In the genomic region with DNA sequence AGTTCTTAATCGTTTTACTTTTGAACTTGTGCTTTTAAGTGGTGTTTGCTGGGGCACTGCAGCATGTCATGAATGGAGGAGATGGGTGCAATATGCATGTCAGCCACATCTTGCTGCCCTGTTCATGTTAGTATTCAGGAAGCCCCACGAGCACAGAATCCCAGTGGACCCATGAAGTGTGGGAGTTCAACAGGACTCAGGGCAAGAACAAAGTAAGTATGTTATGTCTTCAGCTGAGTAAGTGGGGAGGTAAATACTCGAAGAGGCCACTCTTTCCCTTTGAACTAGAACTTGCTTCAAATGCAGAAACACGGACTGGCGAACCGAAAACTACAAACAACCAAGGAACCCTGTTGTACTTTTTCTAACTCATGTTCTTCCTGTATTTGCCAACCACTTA, we compare ENCODE assay signal across 24 cellular contexts. TPM values are rescaled to one million over a fixed set of nuclear protein-coding genes. Genes with fewer than 3 reads are reported as not detected.
DNase-seq lines count a peak whose midpoint lies in the region; ATAC-seq and TF ChIP-seq lines count a peak whose summit lies in the region.
"Had no signal": no experiment of that assay in that cellular context is flagged by ENCODE, and none has a peak within 500 bp of the region (broad histone marks: within the 10 kb centered on the region; RNA-seq: fewer than 3 reads in every experiment).

No MANE protein-coding gene starts in this region.

- no peaks in the 10 kb centered on the region for H3K9me3 Mint-ChIP-seq in stimulated activated memory B cell treated with anti-CD40 and anti-IgM and Interleukin-4, amounts not matched to agents 10 μg/mL and 1 μg/mL and 100 μg/mL, for 72 hours
- H3K9me3 Mint-ChIP-seq: CD4-positive, CD25-positive, alpha-beta regulatory T cell; CD8-positive, alpha-beta T cell; GM23338; H9 had no signal

- no peak overlapping the region for H3K9ac ChIP-seq in colonic mucosa (ENCODE audit: low read depth in 2 of 2, low read length in 2 of 2)

- no peak overlapping the region for H3K27ac Mint-ChIP-seq in stimulated activated memory B cell treated with anti-CD40 and anti-IgM and Interleukin-4, amounts not matched to agents 10 μg/mL and 1 μg/mL and 100 μg/mL, for 72 hours
- H3K27ac Mint-ChIP-seq: CD4-positive, CD25-positive, alpha-beta regulatory T cell; CD8-positive, alpha-beta T cell; GM23338 had no signal

- intact Hi-C loops in left lung (cut with DNase I), result no loop called here
- intact Hi-C loops in colonic mucosa (cut with DNase I), result no loop called here
- intact Hi-C loops in stomach (cut with DNase I; ENCODE audit: low total_unique reads), result no loop called here

- H3K27me3 Mint-ChIP-seq in stimulated activated memory B cell treated with anti-CD40 and anti-IgM and Interleukin-4, amounts not matched to agents 10 μg/mL and 1 μg/mL and 100 μg/mL, for 72 hours, result no peaks in the 10 kb centered on the region

- H3K36me3 ChIP-seq in left lung (no peaks in the 10 kb centered on the region), colonic mucosa (no peaks in the 10 kb centered on the region), stomach (no peaks in the 10 kb centered on the region)
- H3K36me3 ChIP-seq: BE2C had no signal

- H3K4me3 Mint-ChIP-seq in stimulated activated memory B cell treated with anti-CD40 and anti-IgM and Interleukin-4, amounts not matched to agents 10 μg/mL and 1 μg/mL and 100 μg/mL, for 72 hours, result no peak overlapping the region
- H3K4me3 Mint-ChIP-seq: CD4-positive, CD25-positive, alpha-beta regulatory T cell; CD8-positive, alpha-beta T cell; GM23338; H9 had no signal

- TF ChIP-seq EP300 in stomach (IDR thresholded peaks at IDR 0.05), result no peak

- no peaks in the 10 kb centered on the region for H3K36me3 Mint-ChIP-seq in stimulated activated memory B cell treated with anti-CD40 and anti-IgM and Interleukin-4, amounts not matched to agents 10 μg/mL and 1 μg/mL and 100 μg/mL, for 72 hours
- H3K36me3 Mint-ChIP-seq: CD4-positive, CD25-positive, alpha-beta regulatory T cell; CD8-positive, alpha-beta T cell had no signal

- no peak for TF ChIP-seq CTCF in left lung (IDR thresholded peaks at IDR 0.05)
- no peak for TF ChIP-seq CTCF in colonic mucosa (IDR thresholded peaks at IDR 0.05)
- no peak for TF ChIP-seq CTCF in stomach (IDR thresholded peaks at IDR 0.05)

- no peak overlapping the region for H3K4me3 ChIP-seq in left lung
- no peak overlapping the region for H3K4me3 ChIP-seq in colonic mucosa
- H3K4me3 ChIP-seq in stomach, result no peak overlapping the region
- H3K4me3 ChIP-seq: GM23338 had no signal

- DNase-seq in DMS53 (lab: John Stamatoyannopoulos, UW), result peak; percentile 48
- no peak for DNase-seq in DMS53 treated with DMSO at 0.1 percent for 48 hours (lab: John Stamatoyannopoulos, UW; ENCODE audit: unreplicated experiment)
- no peak for DNase-seq in left lung
- no peak for DNase-seq in colonic mucosa
- DNase-seq in stomach, result no peak
- no peak for DNase-seq in stimulated activated CD4-positive, alpha-beta T cell treated with anti-CD3 and anti-CD28 coated beads, Interleukin-4, amount 100 ng/mL, for 4 hours
- DNase-seq: AML-193; BE2C; Caco-2; CD4-positive, CD25-positive, alpha-beta regulatory T cell; CD8-positive, alpha-beta T cell; DMS153; DMS79 treated with DMSO at 0.1 percent for 48 hours; GF-D8; H9 had no signal

- ATAC-seq in left lung, result peak; percentile 92
- ATAC-seq in stimulated activated memory B cell treated with anti-CD40 and anti-IgM and Interleukin-4, amounts not matched to agents 10 μg/mL and 1 μg/mL and 100 μg/mL, for 72 hours, result peak; percentile 13
- ATAC-seq: CD8-positive, alpha-beta T cell; GM23338; HCT116 had no signal

- H3K4me1 Mint-ChIP-seq in stimulated activated memory B cell treated with anti-CD40 and anti-IgM and Interleukin-4, amounts not matched to agents 10 μg/mL and 1 μg/mL and 100 μg/mL, for 72 hours, result no peaks in the 10 kb centered on the region
- H3K4me1 Mint-ChIP-seq: CD4-positive, CD25-positive, alpha-beta regulatory T cell had no signal

- no peaks in the 10 kb centered on the region for H3K9me3 ChIP-seq in left lung
- no peaks in the 10 kb centered on the region for H3K9me3 ChIP-seq in colonic mucosa
- H3K9me3 ChIP-seq in stomach, result no peaks in the 10 kb centered on the region
- H3K9me3 ChIP-seq: BE2C, Caco-2 had no signal

- no peak overlapping the region for H3K27ac ChIP-seq in left lung
- H3K27ac ChIP-seq in colonic mucosa, result no peak overlapping the region
- no peak overlapping the region for H3K27ac ChIP-seq in stomach
- H3K27ac ChIP-seq: 22Rv1, C4-2B had no signal

- WGBS in stomach, 5 donors, result 66 to 74% (median 68%) methylated on average over 6 of the region's 6 CpGs

- H3K4me1 ChIP-seq in left lung (no peaks in the 10 kb centered on the region), colonic mucosa (no peaks in the 10 kb centered on the region), stomach (no peaks in the 10 kb centered on the region)
- H3K4me1 ChIP-seq: BE2C, Caco-2 had no signal

- no peak for TF ChIP-seq POLR2A in stomach (IDR thresholded peaks at IDR 0.05)

- H3K27me3 ChIP-seq in left lung (peaks cover 0 to 12% of the 10 kb centered on the region in 2 donors), colonic mucosa (no peaks in the 10 kb centered on the region), stomach (peaks cover 0 to 21% (median 0%) of the 10 kb centered on the region in 3 donors)
- H3K27me3 ChIP-seq: BE2C had no signal

RNA-seq across cellular contexts. Expression of a gene that starts 23.4 kb away (rescaled TPM):
- not detected for total RNA-seq in left lung
- not detected for total RNA-seq in colonic mucosa
- total RNA-seq in stomach, result not detected
- not detected for polyA plus RNA-seq in stomach
- total RNA-seq: Caco-2; CD4-positive, CD25-positive, alpha-beta regulatory T cell; CD8-positive, alpha-beta T cell; Daoy; G401; GM23338; H4 had no signal
- polyA plus RNA-seq: AG04450; CD4-positive, CD25-positive, alpha-beta regulatory T cell had no signal
